ENCODE assay signal across 8 cellular contexts in genomic region chr15:58221591-58222241, GRCh38.
DNase-seq lines count a peak whose midpoint lies in the region; ATAC-seq and TF ChIP-seq lines count a peak whose summit lies in the region.

No MANE protein-coding gene starts in this region.

- H3K27ac ChIP-seq in left ventricle myocardium inferior (replicated peaks) (no peak overlapping the region), right atrium auricular region (no peak overlapping the region), PC-9 (no peak overlapping the region)

- H3K27me3 ChIP-seq in left ventricle myocardium inferior (ENCODE audit: low read depth): no peaks in the 10 kb centered on the region
- H3K27me3 ChIP-seq in right atrium auricular region: no peaks in the 10 kb centered on the region
- no peaks in the 10 kb centered on the region for H3K27me3 ChIP-seq in PC-9 (ENCODE audit: insufficient read depth, low read depth)

- BruUV-seq in PC-9 (replicated peaks; lab: Mats Ljungman, UMichigan): no TSS peak

- no peaks in the 10 kb centered on the region for H3K9me2 ChIP-seq in PC-9 (ENCODE audit: insufficient read depth)

- no peaks in the 10 kb centered on the region for H3F3A ChIP-seq in PC-9 (ENCODE audit: insufficient read depth, low read depth)

- intact Hi-C loops in left ventricle myocardium inferior (cut with micrococcal nuclease) (no loop called here), PC-9 (cut with micrococcal nuclease; ENCODE audit: unreplicated experiment) (loop anchor here (10.0 kb wide), 1 partner anchor 433 kb away; no protein-coding TSS in a partner anchor)

- H4K20me1 ChIP-seq in PC-9 (ENCODE audit: insufficient read depth): no peaks in the 10 kb centered on the region

- H3K79me2 ChIP-seq in PC-9 (ENCODE audit: low read depth): no peaks in the 10 kb centered on the region

- no peak overlapping the region for H3K4me2 ChIP-seq in PC-9

- H3K9me3 ChIP-seq in left ventricle myocardium inferior (replicated peaks): peaks cover 4% of the 10 kb centered on the region
- H3K9me3 ChIP-seq in right atrium auricular region: no peaks in the 10 kb centered on the region
- H3K9me3 ChIP-seq in PC-9 (ENCODE audit: insufficient read depth, low read depth): no peaks in the 10 kb centered on the region

- H3K4me3 ChIP-seq in left ventricle myocardium inferior (no peak overlapping the region), right atrium auricular region (no peak overlapping the region), PC-9 (no peak overlapping the region), fibroblast of the aortic adventitia (ENCODE audit: low read depth, low read length) (no peak overlapping the region)

- POLR2A ChIA-PET in PC-9 (lab: Charles Lee; ENCODE audit: unreplicated experiment): no interaction called here

- CTCF ChIA-PET in PC-9 (lab: Charles Lee): no interaction called here

- H3K4me1 ChIP-seq in left ventricle myocardium inferior (peaks cover 12% of the 10 kb centered on the region), right atrium auricular region (peaks cover 0 to 9% of the 10 kb centered on the region in 2 donors), PC-9 (replicated peaks; ENCODE audit: insufficient read depth) (no peaks in the 10 kb centered on the region)

- TF ChIP-seq CTCF in left ventricle myocardium inferior (IDR thresholded peaks at IDR 0.05; ENCODE audit: borderline replicate concordance) (peak; percentile 40), right atrium auricular region (IDR thresholded peaks at IDR 0.05) (peak in 1 of 2 donors; percentile 58), PC-9 (conservative IDR thresholded peaks at IDR 0.05) (peak; percentile 31), fibroblast of the aortic adventitia (IDR thresholded peaks at IDR 0.05; ENCODE audit: insufficient read depth, low read length) (peak; percentile 78)

- DNase-seq in left ventricle myocardium inferior (no peak), right atrium auricular region (ENCODE audit: low spot score) (no peak), PC-9 (peak in 1 of 2 experiments; percentile 19), fibroblast of the aortic adventitia (ENCODE audit: low read depth) (peak; percentile 54)
- DNase-seq in activated CD4-positive, alpha-beta T cell treated with anti-CD3 and anti-CD28 coated beads for 1 hour: no peak

- ATAC-seq in HG02884 (IDR thresholded peaks at IDR 0.05; ENCODE audit: unreplicated experiment) (no peak), GM21825 (IDR thresholded peaks at IDR 0.05; ENCODE audit: unreplicated experiment) (no peak), HG03196 (IDR thresholded peaks at IDR 0.05; ENCODE audit: unreplicated experiment) (no peak)

- H2AFZ ChIP-seq in PC-9: no peak overlapping the region

- H3K36me3 ChIP-seq in left ventricle myocardium inferior: no peaks in the 10 kb centered on the region
- H3K36me3 ChIP-seq in right atrium auricular region: no peaks in the 10 kb centered on the region
- no peaks in the 10 kb centered on the region for H3K36me3 ChIP-seq in PC-9 (ENCODE audit: low read depth)
